ENCODE assay signal across 27 cellular contexts in the genomic region with DNA sequence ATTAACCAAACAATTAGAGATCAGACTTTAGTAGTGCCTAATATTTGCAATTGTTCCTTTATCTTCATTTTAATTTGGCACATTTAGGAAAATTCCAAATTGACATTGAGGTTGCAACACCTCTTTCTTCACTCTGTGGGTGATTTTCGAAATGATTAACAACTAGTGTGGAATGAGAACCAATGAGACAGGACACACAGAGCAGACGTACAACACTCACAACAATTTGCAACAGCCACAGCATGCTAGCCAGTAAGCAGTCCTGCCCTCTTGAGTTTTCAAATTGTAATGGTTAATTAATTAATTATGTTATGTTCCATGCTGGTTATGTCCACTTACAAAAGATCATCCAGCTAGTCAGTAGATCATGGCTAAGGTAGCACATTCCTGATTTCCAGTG.
"Had no signal": no experiment of that assay in that cellular context is flagged by ENCODE, and none has a peak within 500 bp of the region (broad histone marks: within the 10 kb centered on the region; RNA-seq: fewer than 3 reads in every experiment).

No MANE protein-coding gene starts in this region.

- H3K9me3 Mint-ChIP-seq: activated naive CD4-positive, alpha-beta T cell treated with anti-CD3 and anti-CD28 coated beads for 36 hours; brain had no signal

- H3K27me3 Mint-ChIP-seq: activated CD4-positive, alpha-beta T cell treated with anti-CD3 and anti-CD28 coated beads, Interleukin-2, amount 10 ng/mL, durations not matched to agents 24 days and 14 days; brain had no signal

- H3K4me1 ChIP-seq: adrenal gland, SJCRH30 had no signal

- DNase-seq: activated CD4-positive, alpha-beta T cell treated with anti-CD3 and anti-CD28 coated beads, Interleukin-2, amount 10 ng/mL, durations not matched to agents 24 days and 14 days; activated CD4-positive, alpha-beta T cell treated with anti-CD3 and anti-CD28 coated beads, Interleukin-2, amount 50 U/mL, for 48 hours; activated CD8-positive, alpha-beta T cell treated with anti-CD3 and anti-CD28 coated beads, Interleukin-2, amount 10 ng/mL, durations not matched to agents 7 days and 5 days; activated gamma-delta T cell treated with Interleukin-2 at 50 U/mL for 16 hours; activated naive CD4-positive, alpha-beta T cell treated with anti-CD3 and anti-CD28 coated beads for 36 hours; activated T-cell treated with anti-CD3 and anti-CD28 coated beads for 4 hours; activated T-cell treated with anti-CD3 and anti-CD28 coated beads, Interleukin-2, amount 50 U/mL, for 4 hours; adrenal gland; anterior cingulate cortex; caudate nucleus; cerebellar nuclear complex; NCI-H1105; NCI-H1417 treated with DMSO at 0.1 percent for 48 hours; NCI-H187 treated with DMSO at 0.1 percent for 48 hours; NCI-H2081; NCI-H345; NCI-H524 treated with DMSO at 0.1 percent for 48 hours; PC-9; SJCRH30; T1000 had no signal

- H3K9me3 ChIP-seq: adrenal gland, SJCRH30 had no signal

- H3K27ac ChIP-seq: adrenal gland, PC-9, RWPE1, SJCRH30, SK-N-MC had no signal

- H3K4me3 Mint-ChIP-seq: activated CD4-positive, alpha-beta T cell treated with anti-CD3 and anti-CD28 coated beads, Interleukin-2, amount 10 ng/mL, durations not matched to agents 24 days and 14 days; activated CD8-positive, alpha-beta T cell treated with anti-CD3 and anti-CD28 coated beads, Interleukin-2, amount 10 ng/mL, durations not matched to agents 7 days and 5 days; activated naive CD4-positive, alpha-beta T cell treated with anti-CD3 and anti-CD28 coated beads for 36 hours; activated T-cell treated with anti-CD3 and anti-CD28 coated beads, Interleukin-2, amount 50 U/mL, for 4 hours; activated T-helper 1 cell treated with anti-CD3 and anti-CD28 coated beads, Interleukin-12 subunit alpha, Interleukin-12 subunit beta, Interleukin-2, Interleukin-4 antibody, amounts not matched to agents 30 ng/mL and 10 ng/mL and 1 ng/mL, durations not matched to agents 14 hours and 24 hours and 36 hours; brain had no signal

- H3K4me1 Mint-ChIP-seq: activated CD4-positive, alpha-beta T cell treated with anti-CD3 and anti-CD28 coated beads, Interleukin-2, amount 10 ng/mL, durations not matched to agents 24 days and 14 days; brain had no signal

- H3K4me3 ChIP-seq: adrenal gland, K562, PC-9, SJCRH30, SK-N-MC had no signal

- H3K36me3 Mint-ChIP-seq: activated naive CD4-positive, alpha-beta T cell treated with anti-CD3 and anti-CD28 coated beads, Interleukin-2, amount 50 U/mL, for 72 hours; brain had no signal

- H3K27ac Mint-ChIP-seq: activated CD4-positive, alpha-beta T cell treated with anti-CD3 and anti-CD28 coated beads, Interleukin-2, amount 10 ng/mL, durations not matched to agents 24 days and 14 days; activated CD8-positive, alpha-beta T cell treated with anti-CD3 and anti-CD28 coated beads, Interleukin-2, amount 10 ng/mL, durations not matched to agents 7 days and 5 days; activated naive CD4-positive, alpha-beta T cell treated with anti-CD3 and anti-CD28 coated beads for 36 hours; activated naive CD4-positive, alpha-beta T cell treated with anti-CD3 and anti-CD28 coated beads, Interleukin-2, amount 50 U/mL, for 72 hours; activated T-helper 1 cell treated with anti-CD3 and anti-CD28 coated beads, Interleukin-12 subunit alpha, Interleukin-12 subunit beta, Interleukin-2, Interleukin-4 antibody, amounts not matched to agents 30 ng/mL and 10 ng/mL and 1 ng/mL, durations not matched to agents 14 hours and 24 hours and 36 hours; brain had no signal

- H3K27me3 ChIP-seq: adrenal gland, SJCRH30 had no signal

- ATAC-seq: activated CD8-positive, alpha-beta T cell treated with anti-CD3 and anti-CD28 coated beads, Interleukin-2, amount 10 ng/mL, durations not matched to agents 7 days and 5 days; activated naive CD4-positive, alpha-beta T cell treated with anti-CD3 and anti-CD28 coated beads, Interleukin-2, amount 50 U/mL, for 72 hours; activated T-cell treated with anti-CD3 and anti-CD28 coated beads, Interleukin-2, amount 50 U/mL, for 4 hours; K562; Right ventricle myocardium inferior had no signal

- H3K36me3 ChIP-seq: adrenal gland, SJCRH30 had no signal
